1 cellular context compared by ENCODE assay signal in the genomic region with DNA sequence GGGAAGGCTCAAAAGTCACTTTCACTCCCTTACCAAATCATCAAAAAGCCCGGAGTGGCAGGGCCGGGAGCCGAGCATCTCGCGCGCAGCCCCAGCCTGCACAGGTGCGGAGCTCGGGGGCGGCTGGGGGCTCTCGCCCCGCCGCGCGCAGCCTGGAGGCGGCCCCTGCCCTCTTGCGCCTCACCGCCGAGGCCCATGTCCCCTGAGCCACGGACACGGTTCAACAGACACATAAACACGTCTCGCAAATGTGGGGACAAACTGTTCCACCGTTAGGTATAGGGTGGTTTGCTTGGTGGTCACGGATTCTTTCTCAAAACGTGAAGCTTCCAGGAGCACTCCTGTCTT.
TF ChIP-seq lines count a peak whose summit lies in the region.

No MANE protein-coding gene starts in this region.

TF ChIP-seq in HepG2, 621 proteins besides CTCF, POLR2A, EP300 and RAD21 (continued from another document):
- TF ChIP-seq, protein P1, sequence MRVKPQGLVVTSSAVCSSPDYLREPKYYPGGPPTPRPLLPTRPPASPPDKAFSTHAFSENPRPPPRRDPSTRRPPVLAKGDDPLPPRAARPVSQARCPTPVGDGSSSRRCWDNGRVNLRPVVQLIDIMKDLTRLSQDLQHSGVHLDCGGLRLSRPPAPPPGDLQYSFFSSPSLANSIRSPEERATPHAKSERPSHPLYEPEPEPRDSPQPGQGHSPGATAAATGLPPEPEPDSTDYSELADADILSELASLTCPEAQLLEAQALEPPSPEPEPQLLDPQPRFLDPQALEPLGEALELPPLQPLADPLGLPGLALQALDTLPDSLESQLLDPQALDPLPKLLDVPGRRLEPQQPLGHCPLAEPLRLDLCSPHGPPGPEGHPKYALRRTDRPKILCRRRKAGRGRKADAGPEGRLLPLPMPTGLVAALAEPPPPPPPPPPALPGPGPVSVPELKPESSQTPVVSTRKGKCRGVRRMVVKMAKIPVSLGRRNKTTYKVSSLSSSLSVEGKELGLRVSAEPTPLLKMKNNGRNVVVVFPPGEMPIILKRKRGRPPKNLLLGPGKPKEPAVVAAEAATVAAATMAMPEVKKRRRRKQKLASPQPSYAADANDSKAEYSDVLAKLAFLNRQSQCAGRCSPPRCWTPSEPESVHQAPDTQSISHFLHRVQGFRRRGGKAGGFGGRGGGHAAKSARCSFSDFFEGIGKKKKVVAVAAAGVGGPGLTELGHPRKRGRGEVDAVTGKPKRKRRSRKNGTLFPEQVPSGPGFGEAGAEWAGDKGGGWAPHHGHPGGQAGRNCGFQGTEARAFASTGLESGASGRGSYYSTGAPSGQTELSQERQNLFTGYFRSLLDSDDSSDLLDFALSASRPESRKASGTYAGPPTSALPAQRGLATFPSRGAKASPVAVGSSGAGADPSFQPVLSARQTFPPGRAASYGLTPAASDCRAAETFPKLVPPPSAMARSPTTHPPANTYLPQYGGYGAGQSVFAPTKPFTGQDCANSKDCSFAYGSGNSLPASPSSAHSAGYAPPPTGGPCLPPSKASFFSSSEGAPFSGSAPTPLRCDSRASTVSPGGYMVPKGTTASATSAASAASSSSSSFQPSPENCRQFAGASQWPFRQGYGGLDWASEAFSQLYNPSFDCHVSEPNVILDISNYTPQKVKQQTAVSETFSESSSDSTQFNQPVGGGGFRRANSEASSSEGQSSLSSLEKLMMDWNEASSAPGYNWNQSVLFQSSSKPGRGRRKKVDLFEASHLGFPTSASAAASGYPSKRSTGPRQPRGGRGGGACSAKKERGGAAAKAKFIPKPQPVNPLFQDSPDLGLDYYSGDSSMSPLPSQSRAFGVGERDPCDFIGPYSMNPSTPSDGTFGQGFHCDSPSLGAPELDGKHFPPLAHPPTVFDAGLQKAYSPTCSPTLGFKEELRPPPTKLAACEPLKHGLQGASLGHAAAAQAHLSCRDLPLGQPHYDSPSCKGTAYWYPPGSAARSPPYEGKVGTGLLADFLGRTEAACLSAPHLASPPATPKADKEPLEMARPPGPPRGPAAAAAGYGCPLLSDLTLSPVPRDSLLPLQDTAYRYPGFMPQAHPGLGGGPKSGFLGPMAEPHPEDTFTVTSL (CRISPR knock-in tag; IDR thresholded peaks at IDR 0.05; ENCODE audit: borderline replicate concordance), result no peak
- 0 out of 2 replicates have a peak, but pooled peaks have one; percentile 4 for TF ChIP-seq GATAD1 (CRISPR knock-in tag; IDR thresholded peaks at IDR 0.05)
- TF ChIP-seq ATF7-NPFF (CRISPR knock-in tag; IDR thresholded peaks at IDR 0.05; ENCODE audit: low read depth), result no peak
- TF ChIP-seq, protein P2, sequence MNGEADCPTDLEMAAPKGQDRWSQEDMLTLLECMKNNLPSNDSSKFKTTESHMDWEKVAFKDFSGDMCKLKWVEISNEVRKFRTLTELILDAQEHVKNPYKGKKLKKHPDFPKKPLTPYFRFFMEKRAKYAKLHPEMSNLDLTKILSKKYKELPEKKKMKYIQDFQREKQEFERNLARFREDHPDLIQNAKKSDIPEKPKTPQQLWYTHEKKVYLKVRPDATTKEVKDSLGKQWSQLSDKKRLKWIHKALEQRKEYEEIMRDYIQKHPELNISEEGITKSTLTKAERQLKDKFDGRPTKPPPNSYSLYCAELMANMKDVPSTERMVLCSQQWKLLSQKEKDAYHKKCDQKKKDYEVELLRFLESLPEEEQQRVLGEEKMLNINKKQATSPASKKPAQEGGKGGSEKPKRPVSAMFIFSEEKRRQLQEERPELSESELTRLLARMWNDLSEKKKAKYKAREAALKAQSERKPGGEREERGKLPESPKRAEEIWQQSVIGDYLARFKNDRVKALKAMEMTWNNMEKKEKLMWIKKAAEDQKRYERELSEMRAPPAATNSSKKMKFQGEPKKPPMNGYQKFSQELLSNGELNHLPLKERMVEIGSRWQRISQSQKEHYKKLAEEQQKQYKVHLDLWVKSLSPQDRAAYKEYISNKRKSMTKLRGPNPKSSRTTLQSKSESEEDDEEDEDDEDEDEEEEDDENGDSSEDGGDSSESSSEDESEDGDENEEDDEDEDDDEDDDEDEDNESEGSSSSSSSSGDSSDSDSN (CRISPR knock-in tag; IDR thresholded peaks at IDR 0.05), result peak; percentile 27; the same call in 1 of the 2 replicates
- TF ChIP-seq, protein P3, sequence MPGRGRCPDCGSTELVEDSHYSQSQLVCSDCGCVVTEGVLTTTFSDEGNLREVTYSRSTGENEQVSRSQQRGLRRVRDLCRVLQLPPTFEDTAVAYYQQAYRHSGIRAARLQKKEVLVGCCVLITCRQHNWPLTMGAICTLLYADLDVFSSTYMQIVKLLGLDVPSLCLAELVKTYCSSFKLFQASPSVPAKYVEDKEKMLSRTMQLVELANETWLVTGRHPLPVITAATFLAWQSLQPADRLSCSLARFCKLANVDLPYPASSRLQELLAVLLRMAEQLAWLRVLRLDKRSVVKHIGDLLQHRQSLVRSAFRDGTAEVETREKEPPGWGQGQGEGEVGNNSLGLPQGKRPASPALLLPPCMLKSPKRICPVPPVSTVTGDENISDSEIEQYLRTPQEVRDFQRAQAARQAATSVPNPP (CRISPR knock-in tag; IDR thresholded peaks at IDR 0.05), result peak; percentile 58; the same call in 1 of the 2 replicates
- TF ChIP-seq, protein P4, sequence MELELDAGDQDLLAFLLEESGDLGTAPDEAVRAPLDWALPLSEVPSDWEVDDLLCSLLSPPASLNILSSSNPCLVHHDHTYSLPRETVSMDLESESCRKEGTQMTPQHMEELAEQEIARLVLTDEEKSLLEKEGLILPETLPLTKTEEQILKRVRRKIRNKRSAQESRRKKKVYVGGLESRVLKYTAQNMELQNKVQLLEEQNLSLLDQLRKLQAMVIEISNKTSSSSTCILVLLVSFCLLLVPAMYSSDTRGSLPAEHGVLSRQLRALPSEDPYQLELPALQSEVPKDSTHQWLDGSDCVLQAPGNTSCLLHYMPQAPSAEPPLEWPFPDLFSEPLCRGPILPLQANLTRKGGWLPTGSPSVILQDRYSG (CRISPR knock-in tag; IDR thresholded peaks at IDR 0.05), result no peak
- peak; percentile 8; the same call in 1 of the 2 replicates for TF ChIP-seq ZNF768 (CRISPR knock-in tag; IDR thresholded peaks at IDR 0.05)
- 0 out of 2 replicates have a peak, but pooled peaks have one; percentile 37 for TF ChIP-seq ZFX (CRISPR knock-in tag; IDR thresholded peaks at IDR 0.05; ENCODE audit: low read depth)
- TF ChIP-seq RARG (CRISPR knock-in tag; IDR thresholded peaks at IDR 0.05; ENCODE audit: low read depth), result 0 out of 2 replicates have a peak, but pooled peaks have one; percentile 13
- TF ChIP-seq ZNF430 (CRISPR knock-in tag; IDR thresholded peaks at IDR 0.05), result peak; percentile 78
- no peak for TF ChIP-seq MED1 (CRISPR knock-in tag; IDR thresholded peaks at IDR 0.05)
- 0 out of 2 replicates have a peak, but pooled peaks have one; percentile 14 for TF ChIP-seq ARNT2 (CRISPR knock-in tag; IDR thresholded peaks at IDR 0.05; ENCODE audit: low read depth)
- 0 out of 2 replicates have a peak, but pooled peaks have one; percentile 78 for TF ChIP-seq POLR2G (IDR thresholded peaks at IDR 0.05; ENCODE audit: low read depth, low read length)
- TF ChIP-seq AGO2 (optimal IDR thresholded peaks at IDR 0.05; ENCODE audit: low read depth, low read length), result peak; percentile 99
